8 cellular contexts compared by ENCODE assay signal in genomic region chr2:134258684-134259408, GRCh38. TPM values are rescaled to one million over a fixed set of nuclear protein-coding genes. Genes with fewer than 3 reads are reported as not detected.
DNase-seq lines count a peak whose midpoint lies in the region; ATAC-seq and TF ChIP-seq lines count a peak whose summit lies in the region.

No MANE protein-coding gene starts in this region.

- CTCF ChIA-PET in OCI-LY7 (lab: Charles Lee; ENCODE audit: unreplicated experiment): no interaction called here

- peak overlapping the region; percentile 80 for H3K4me2 ChIP-seq in OCI-LY7 (ENCODE audit: low read length)

- ATAC-seq in GM21381 (IDR thresholded peaks at IDR 0.05; ENCODE audit: unreplicated experiment) (peak; percentile 46), GM19328 (IDR thresholded peaks at IDR 0.05; ENCODE audit: unreplicated experiment) (no peak)
- peak; percentile 97 for ATAC-seq in central memory CD8-positive, alpha-beta T cell (replicated peaks; ENCODE audit: extremely low read depth, poor library complexity, severe bottlenecking)

- H3K36me3 Mint-ChIP-seq in central memory CD8-positive, alpha-beta T cell (ENCODE audit: insufficient read depth): peaks cover 15% of the 10 kb centered on the region

- no peaks in the 10 kb centered on the region for H3K9me3 Mint-ChIP-seq in central memory CD8-positive, alpha-beta T cell

- H3K27me3 Mint-ChIP-seq in central memory CD8-positive, alpha-beta T cell: no peaks in the 10 kb centered on the region

- H3K4me1 Mint-ChIP-seq in central memory CD8-positive, alpha-beta T cell: peaks cover 66% of the 10 kb centered on the region

- intact Hi-C loops in OCI-LY7 (cut with micrococcal nuclease; ENCODE audit: unreplicated experiment): no loop called here

- H3K4me3 Mint-ChIP-seq in central memory CD8-positive, alpha-beta T cell: peak overlapping the region; percentile 51

- H3K9me2 ChIP-seq in OCI-LY7 (ENCODE audit: insufficient read depth, low read length): no peaks in the 10 kb centered on the region

- peak overlapping the region; percentile 91 for H3K27ac ChIP-seq in OCI-LY7 (ENCODE audit: low read depth, low read length, poor library complexity, severe bottlenecking)

- no peaks in the 10 kb centered on the region for H4K20me1 ChIP-seq in OCI-LY7 (ENCODE audit: insufficient read depth, low read length)

- H3K36me3 ChIP-seq in OCI-LY7 (ENCODE audit: insufficient read depth, low read length): peaks cover 16% of the 10 kb centered on the region

- BruUV-seq in OCI-LY7 (replicated peaks; lab: Mats Ljungman, UMichigan): no TSS peak

- TF ChIP-seq CTCF in OCI-LY7 (conservative IDR thresholded peaks at IDR 0.05; ENCODE audit: low read length): peak; percentile 41; the same call in 1 of the 2 replicates

- peaks cover 90% of the 10 kb centered on the region for H3K79me2 ChIP-seq in OCI-LY7 (ENCODE audit: insufficient read depth, low read depth, low read length)

- peak overlapping the region; percentile 6 for H3K4me3 ChIP-seq in OCI-LY7 (ENCODE audit: low read depth, low read length, poor library complexity, severe bottlenecking)

- no peaks in the 10 kb centered on the region for H3K9me3 ChIP-seq in OCI-LY7 (ENCODE audit: low read length)

- H2AFZ ChIP-seq in OCI-LY7 (ENCODE audit: low read length): no peak overlapping the region

- peak; percentile 73 for DNase-seq in OCI-LY7 (ENCODE audit: low spot score)
- DNase-seq in central memory CD8-positive, alpha-beta T cell (ENCODE audit: low spot score in 2 of 2): peak in 1 of 2 donors; percentile 71
- DNase-seq in stimulated activated CD8-positive, alpha-beta memory T cell treated with anti-CD3 and anti-CD28 coated beads, Interleukin-2, amount 100 ng/mL, for 1 hour (ENCODE audit: low read depth in 2 of 2): peak; percentile 26 to 32
- DNase-seq in erythroblast (lab: John Stamatoyannopoulos, UW): no peak
- no peak for DNase-seq in DMS153 (lab: John Stamatoyannopoulos, UW)
- DNase-seq in GOT3 (lab: John Stamatoyannopoulos, UW): no peak

- no peak for TF ChIP-seq POLR2A in erythroblast (IDR thresholded peaks at IDR 0.05; ENCODE audit: low read length)

- H3K4me1 ChIP-seq in OCI-LY7 (ENCODE audit: insufficient read depth, low read length, poor library complexity, severe bottlenecking): peaks cover 100% of the 10 kb centered on the region

- POLR2A ChIA-PET in OCI-LY7 (lab: Charles Lee): interaction anchor here (0.9 to 7.5 kb wide), 3 partner anchors 13 to 153 kb away, joined by 5 to 115 read pairs (median 6); no protein-coding TSS in a partner anchor

- peak overlapping the region; percentile 76 for H3K27ac Mint-ChIP-seq in central memory CD8-positive, alpha-beta T cell (ENCODE audit: low read depth)

RNA-seq across cellular contexts. Expression of gene MGAT5, which starts 5.0 kb away (rescaled TPM):
- total RNA-seq in OCI-LY7 (2014; rRNA removed; shearing (Covaris generic)): 39.1 and 60.8 TPM in 2 replicates
- total RNA-seq in OCI-LY7 (2022): 58.4 and 68.0 TPM in 2 replicates

Comparison
In these comparisons a context has a peak if more than half of its experiments do, and no peak if none do; other contexts are left out.
1. DNase-seq: peak in OCI-LY7 (single experiment) and stimulated activated CD8-positive, alpha-beta memory T cell treated with anti-CD3 and anti-CD28 coated beads, Interleukin-2, amount 100 ng/mL, for 1 hour (2 of 2); none in erythroblast (0 of 2), DMS153 (single experiment) and GOT3 (single experiment).